ENCODE assay signal across 7 cellular contexts in genomic region chr5:147464211-147464610, GRCh38.
DNase-seq lines count a peak whose midpoint lies in the region; ATAC-seq lines count a peak whose summit lies in the region.

No MANE protein-coding gene starts in this region.

- ATAC-seq in GM21360 (IDR thresholded peaks at IDR 0.05; ENCODE audit: unreplicated experiment) (peak; percentile 78), HG02970 (IDR thresholded peaks at IDR 0.05; ENCODE audit: low FRiP score, unreplicated experiment) (no peak)
- ATAC-seq in stimulated activated effector memory CD8-positive, alpha-beta T cell treated with anti-CD3 and anti-CD28 coated beads, Interleukin-12 subunit alpha, Interleukin-12 subunit beta, amount 100 ng/mL, for 72 hours, result peak; percentile 25

- H3K9me3 Mint-ChIP-seq in stimulated activated effector memory CD8-positive, alpha-beta T cell treated with anti-CD3 and anti-CD28 coated beads, Interleukin-12 subunit alpha, Interleukin-12 subunit beta, amount 100 ng/mL, for 72 hours, result no peaks in the 10 kb centered on the region

- H3K4me3 Mint-ChIP-seq in stimulated activated effector memory CD8-positive, alpha-beta T cell treated with anti-CD3 and anti-CD28 coated beads, Interleukin-12 subunit alpha, Interleukin-12 subunit beta, amount 100 ng/mL, for 72 hours, result no peak overlapping the region

- H3K27ac Mint-ChIP-seq in stimulated activated effector memory CD8-positive, alpha-beta T cell treated with anti-CD3 and anti-CD28 coated beads, Interleukin-12 subunit alpha, Interleukin-12 subunit beta, amount 100 ng/mL, for 72 hours, result no peak overlapping the region

- peak; percentile 79 for DNase-seq in NCI-H69 (lab: John Stamatoyannopoulos, UW)
- DNase-seq in fibroblast of peridontal ligament (ENCODE audit: extremely low read depth), result peak; percentile 53
- DNase-seq in stimulated activated effector memory CD8-positive, alpha-beta T cell treated with anti-CD3 and anti-CD28 coated beads, Interleukin-12 subunit alpha, Interleukin-12 subunit beta, amount 100 ng/mL, for 72 hours (ENCODE audit: low spot score in 2 of 2), result no peak
- no peak for DNase-seq in activated effector memory CD4-positive, alpha-beta T cell treated with Interleukin-2 at 50 U/mL for 16 hours
- DNase-seq in inferior parietal cortex (ENCODE audit: extremely low spot score), result no peak

- H3K4me1 Mint-ChIP-seq in stimulated activated effector memory CD8-positive, alpha-beta T cell treated with anti-CD3 and anti-CD28 coated beads, Interleukin-12 subunit alpha, Interleukin-12 subunit beta, amount 100 ng/mL, for 72 hours, result no peaks in the 10 kb centered on the region

- H3K36me3 Mint-ChIP-seq in stimulated activated effector memory CD8-positive, alpha-beta T cell treated with anti-CD3 and anti-CD28 coated beads, Interleukin-12 subunit alpha, Interleukin-12 subunit beta, amount 100 ng/mL, for 72 hours, result no peaks in the 10 kb centered on the region

Comparison
In these comparisons a context has a peak if more than half of its experiments do, and no peak if none do; other contexts are left out.
1. DNase-seq: peak in NCI-H69 (single experiment) and fibroblast of peridontal ligament (single experiment); none in stimulated activated effector memory CD8-positive, alpha-beta T cell treated with anti-CD3 and anti-CD28 coated beads, Interleukin-12 subunit alpha, Interleukin-12 subunit beta, amount 100 ng/mL, for 72 hours (0 of 2), activated effector memory CD4-positive, alpha-beta T cell treated with Interleukin-2 at 50 U/mL for 16 hours (single experiment) and inferior parietal cortex (single experiment).